In the genomic region with DNA sequence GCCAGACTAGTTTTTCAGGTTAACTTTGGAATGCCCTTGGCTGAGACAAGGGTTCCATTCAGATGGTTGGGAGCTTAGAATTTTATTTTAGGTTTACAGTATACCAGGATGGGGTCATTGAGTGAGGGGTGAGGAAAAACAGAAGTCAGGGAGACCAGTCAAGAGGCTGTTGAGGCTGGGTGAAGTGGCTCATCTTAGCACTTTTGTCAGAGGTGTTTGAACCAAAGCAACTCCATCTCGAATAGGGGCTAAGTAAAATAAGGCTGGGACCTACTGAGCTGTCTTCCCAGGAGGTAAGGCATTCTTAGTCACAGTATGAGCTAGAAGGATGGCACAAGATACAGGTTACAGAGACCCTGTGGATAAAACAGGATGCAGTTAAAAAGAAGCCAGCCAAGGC, we compare ENCODE assay signal across 28 cellular contexts. TPM values are rescaled to one million over a fixed set of nuclear protein-coding genes. Genes with fewer than 3 reads are reported as not detected.
"Had no signal": no experiment of that assay in that cellular context is flagged by ENCODE, and none has a peak within 500 bp of the region (broad histone marks: within the 10 kb centered on the region; RNA-seq: fewer than 3 reads in every experiment).

No MANE protein-coding gene starts in this region.

- H3K9me3 Mint-ChIP-seq: activated B cell treated with CpG ODN at 0.5 μM for 24 hours; activated naive CD4-positive, alpha-beta T cell treated with anti-CD3 and anti-CD28 coated beads, Interleukin-2, amount 50 U/mL, for 24 hours; activated naive CD8-positive, alpha-beta T cell treated with anti-CD3 and anti-CD28 coated beads, Interleukin-2, amount 50 U/mL, for 24 hours; activated T-helper 2 cell treated with anti-CD3 and anti-CD28 coated beads, Interferon-gamma antibody, Interleukin-2, Interleukin-4, amounts not matched to agents 10 μg/mL and 5 μg/mL and 100 μg/mL, durations not matched to agents 14 hours and 24 hours and 36 hours; natural killer cell; stimulated activated memory B cell treated with anti-CD40 and anti-IgM and Interleukin-4, amounts not matched to agents 10 μg/mL and 1 μg/mL and 100 μg/mL, for 72 hours had no signal

- H3K4me3 ChIP-seq: ovary, sigmoid colon, stomach, tibial nerve had no signal

- ATAC-seq: activated CD8-positive, alpha-beta memory T cell treated with anti-CD3 and anti-CD28 coated beads, Interleukin-2, amount 10 ng/mL, durations not matched to agents 7 days and 5 days; activated CD8-positive, alpha-beta T cell treated with anti-CD3 and anti-CD28 coated beads, Interleukin-2, amount 10 ng/mL, durations not matched to agents 7 days and 5 days; activated naive CD8-positive, alpha-beta T cell treated with anti-CD3 and anti-CD28 coated beads, Interleukin-2, amount 50 U/mL, for 24 hours; esophagus mucosa; left colon; natural killer cell; stimulated activated memory B cell treated with anti-CD40 and anti-IgM and Interleukin-4, amounts not matched to agents 10 μg/mL and 1 μg/mL and 100 μg/mL, for 72 hours; T-helper 17 cell had no signal

- H3K4me3 Mint-ChIP-seq: activated B cell treated with CpG ODN at 0.5 μM for 24 hours; activated CD8-positive, alpha-beta memory T cell treated with anti-CD3 and anti-CD28 coated beads, Interleukin-2, amount 10 ng/mL, durations not matched to agents 7 days and 5 days; activated CD8-positive, alpha-beta T cell treated with anti-CD3 and anti-CD28 coated beads, Interleukin-2, amount 10 ng/mL, durations not matched to agents 7 days and 5 days; activated naive CD4-positive, alpha-beta T cell treated with anti-CD3 and anti-CD28 coated beads, Interleukin-2, amount 50 U/mL, for 24 hours; activated naive CD8-positive, alpha-beta T cell treated with anti-CD3 and anti-CD28 coated beads, Interleukin-2, amount 50 U/mL, for 24 hours; natural killer cell; stimulated activated memory B cell treated with anti-CD40 and anti-IgM and Interleukin-4, amounts not matched to agents 10 μg/mL and 1 μg/mL and 100 μg/mL, for 72 hours; T-helper 17 cell had no signal

- H3K9me3 ChIP-seq: ovary, sigmoid colon, stomach, tibial nerve had no signal

- H3K27me3 ChIP-seq: ovary, sigmoid colon, stomach, tibial nerve had no signal

- H3K27me3 Mint-ChIP-seq: activated B cell treated with CpG ODN at 0.5 μM for 24 hours; activated naive CD4-positive, alpha-beta T cell treated with anti-CD3 and anti-CD28 coated beads, Interleukin-2, amount 50 U/mL, for 24 hours; stimulated activated memory B cell treated with anti-CD40 and anti-IgM and Interleukin-4, amounts not matched to agents 10 μg/mL and 1 μg/mL and 100 μg/mL, for 72 hours had no signal

- H3K27ac ChIP-seq: ovary, sigmoid colon, stomach had no signal

- H3K36me3 Mint-ChIP-seq: activated naive CD4-positive, alpha-beta T cell treated with anti-CD3 and anti-CD28 coated beads, Interleukin-2, amount 50 U/mL, for 24 hours; natural killer cell; stimulated activated memory B cell treated with anti-CD40 and anti-IgM and Interleukin-4, amounts not matched to agents 10 μg/mL and 1 μg/mL and 100 μg/mL, for 72 hours had no signal

- H3K36me3 ChIP-seq: ovary, sigmoid colon, stomach, tibial nerve had no signal

- H3K27ac Mint-ChIP-seq: activated B cell treated with CpG ODN at 0.5 μM for 24 hours; activated CD8-positive, alpha-beta memory T cell treated with anti-CD3 and anti-CD28 coated beads, Interleukin-2, amount 10 ng/mL, durations not matched to agents 7 days and 5 days; activated CD8-positive, alpha-beta T cell treated with anti-CD3 and anti-CD28 coated beads, Interleukin-2, amount 10 ng/mL, durations not matched to agents 7 days and 5 days; activated naive CD4-positive, alpha-beta T cell treated with anti-CD3 and anti-CD28 coated beads, Interleukin-2, amount 50 U/mL, for 24 hours; activated naive CD8-positive, alpha-beta T cell treated with anti-CD3 and anti-CD28 coated beads, Interleukin-2, amount 50 U/mL, for 24 hours; activated T-helper 2 cell treated with anti-CD3 and anti-CD28 coated beads, Interferon-gamma antibody, Interleukin-2, Interleukin-4, amounts not matched to agents 10 μg/mL and 5 μg/mL and 100 μg/mL, durations not matched to agents 14 hours and 24 hours and 36 hours; natural killer cell; progenitor cell of endocrine pancreas; stimulated activated memory B cell treated with anti-CD40 and anti-IgM and Interleukin-4, amounts not matched to agents 10 μg/mL and 1 μg/mL and 100 μg/mL, for 72 hours; T-helper 17 cell had no signal

- DNase-seq: activated B cell treated with CpG ODN at 0.5 μM for 24 hours; activated CD8-positive, alpha-beta memory T cell treated with anti-CD3 and anti-CD28 coated beads, Interleukin-2, amount 10 ng/mL, durations not matched to agents 7 days and 5 days; activated CD8-positive, alpha-beta T cell treated with anti-CD3 and anti-CD28 coated beads, Interleukin-2, amount 10 ng/mL, durations not matched to agents 7 days and 5 days; activated naive CD8-positive, alpha-beta T cell treated with anti-CD3 and anti-CD28 coated beads, Interleukin-2, amount 50 U/mL, for 24 hours; activated T-cell treated with anti-CD3 and anti-CD28 coated beads, Interleukin-2, amount 50 U/mL, for 48 hours; amygdala; central memory CD4-positive, alpha-beta T cell; foreskin fibroblast; head of caudate nucleus; hippocampal formation; kidney; left colon; natural killer cell; ovary; sigmoid colon; small intestine; stimulated activated CD4-positive, alpha-beta T cell treated with anti-CD3 and anti-CD28 coated beads, Interleukin-1b, Interleukin-23, amount 100 ng/mL, for 48 hours; stimulated activated CD4-positive, alpha-beta T cell treated with anti-CD3 and anti-CD28 coated beads, Interleukin-4, amount 100 ng/mL, for 4 hours; stimulated activated CD8-positive, alpha-beta memory T cell treated with anti-CD3 and anti-CD28 coated beads, Interleukin-4, amount 100 ng/mL, for 48 hours; stomach; T-helper 17 cell; T1000 had no signal

RNA-seq across cellular contexts. Expression of gene CHST5, which starts 23.1 kb away (rescaled TPM):
- total RNA-seq: activated CD8-positive, alpha-beta T cell treated with anti-CD3 and anti-CD28 coated beads, Interleukin-2, amount 10 ng/mL, durations not matched to agents 7 days and 5 days; activated T-helper 2 cell treated with anti-CD3 and anti-CD28 coated beads, Interferon-gamma antibody, Interleukin-2, Interleukin-4, amounts not matched to agents 10 μg/mL and 5 μg/mL and 100 μg/mL, durations not matched to agents 14 hours and 24 hours and 36 hours; esophagus mucosa; natural killer cell had no signal
